In the genomic region with DNA sequence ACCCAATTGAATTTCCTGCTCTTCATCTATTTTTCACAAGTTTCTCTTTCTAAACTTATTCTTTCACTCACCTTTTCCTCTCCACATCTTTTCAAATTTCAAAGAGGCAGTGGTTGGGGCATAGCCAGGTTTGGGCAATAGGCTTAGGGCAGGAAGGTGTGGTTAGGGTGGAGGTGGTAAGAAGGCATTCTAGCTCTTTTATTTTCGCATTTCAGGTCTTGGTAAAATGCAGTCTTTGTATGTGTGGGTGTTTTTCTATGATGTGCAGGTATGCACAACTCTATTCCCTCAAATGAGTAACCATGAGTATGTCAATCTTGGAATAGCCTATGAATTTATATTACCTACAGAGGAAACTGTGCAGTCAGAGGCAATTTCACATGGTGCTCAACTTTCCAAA, we compare ENCODE assay signal across 15 cellular contexts.
DNase-seq lines count a peak whose midpoint lies in the region; ATAC-seq lines count a peak whose summit lies in the region.
"Had no signal": no experiment of that assay in that cellular context is flagged by ENCODE, and none has a peak within 500 bp of the region (broad histone marks: within the 10 kb centered on the region; RNA-seq: fewer than 3 reads in every experiment).

No MANE protein-coding gene starts in this region.

- H3K4me1 ChIP-seq in CD8-positive, alpha-beta memory T cell (ENCODE audit: insufficient read depth, low read length) = peaks cover 40% of the 10 kb centered on the region
- H3K4me1 ChIP-seq: BE2C, gastroesophageal sphincter, parathyroid adenoma had no signal

- no peaks in the 10 kb centered on the region for H3K9me3 Mint-ChIP-seq in CD8-positive, alpha-beta memory T cell
- no peaks in the 10 kb centered on the region for H3K9me3 Mint-ChIP-seq in T-cell

- CTCF ChIA-PET in CD8-positive, alpha-beta memory T cell (lab: Charles Lee) = no interaction called here
- CTCF ChIA-PET in T-cell (lab: Charles Lee) = no interaction called here

- no peaks in the 10 kb centered on the region for H3K36me3 Mint-ChIP-seq in CD8-positive, alpha-beta memory T cell
- H3K36me3 Mint-ChIP-seq in T-cell = no peaks in the 10 kb centered on the region
- H3K36me3 Mint-ChIP-seq: brain had no signal

- no peaks in the 10 kb centered on the region for H3K36me3 ChIP-seq in CD8-positive, alpha-beta memory T cell (ENCODE audit: insufficient read depth, low read length)
- H3K36me3 ChIP-seq: BE2C, gastroesophageal sphincter had no signal

- H3K27me3 ChIP-seq in CD8-positive, alpha-beta memory T cell (ENCODE audit: insufficient read depth, low read length, poor library complexity, severe bottlenecking) = no peaks in the 10 kb centered on the region
- H3K27me3 ChIP-seq: BE2C had no signal

- peak overlapping the region; percentile 9 for H3K4me3 ChIP-seq in CD8-positive, alpha-beta memory T cell (ENCODE audit: low read length)
- H3K4me3 ChIP-seq: gastroesophageal sphincter had no signal

- no peak overlapping the region for H3K27ac ChIP-seq in CD8-positive, alpha-beta memory T cell (ENCODE audit: low read depth, low read length)
- H3K27ac ChIP-seq: gastroesophageal sphincter, parathyroid adenoma had no signal

- no peaks in the 10 kb centered on the region for H3K9me3 ChIP-seq in CD8-positive, alpha-beta memory T cell (ENCODE audit: low read length)
- H3K9me3 ChIP-seq: BE2C, gastroesophageal sphincter had no signal

- H3K27me3 Mint-ChIP-seq in CD8-positive, alpha-beta memory T cell = peaks cover 0 to 3% of the 10 kb centered on the region in 2 donors
- no peaks in the 10 kb centered on the region for H3K27me3 Mint-ChIP-seq in T-cell
- H3K27me3 Mint-ChIP-seq: brain had no signal

- peaks cover 29 to 47% (median 42%) of the 10 kb centered on the region in 3 donors for H3K4me1 Mint-ChIP-seq in CD8-positive, alpha-beta memory T cell
- peaks cover 50 to 63% (median 59%) of the 10 kb centered on the region in 3 donors for H3K4me1 Mint-ChIP-seq in T-cell
- H3K4me1 Mint-ChIP-seq: brain had no signal

- DNase-seq in CD8-positive, alpha-beta memory T cell = peak in 3 of 5 donors; percentile 27 to 53 (median 44)
- DNase-seq in T-cell (peak in 23 of 34 experiments; percentile 1 to 42 (median 16)), 8988T (no peak), NCI-H510A treated with DMSO at 0.1 percent for 48 hours (lab: John Stamatoyannopoulos, UW) (no peak)
- DNase-seq in activated naive CD4-positive, alpha-beta T cell treated with anti-CD3 and anti-CD28 coated beads, Interleukin-2, amount 50 U/mL, for 16 hours = peak; percentile 51
- DNase-seq in stimulated activated CD4-positive, alpha-beta T cell treated with anti-CD3 and anti-CD28 coated beads, Interleukin-12 subunit alpha, Interleukin-12 subunit beta, amount 100 ng/mL, for 4 hours = peak; percentile 27
- DNase-seq: BE2C, midbrain, NCI-H2171, OCI-M1 had no signal

- POLR2A ChIA-PET in CD8-positive, alpha-beta memory T cell (lab: Charles Lee) = no interaction called here
- POLR2A ChIA-PET in T-cell (lab: Charles Lee) = no interaction called here

- H3K4me3 Mint-ChIP-seq in CD8-positive, alpha-beta memory T cell = peak overlapping the region in 5 of 7 donors; percentile 9 to 69 (median 32)
- H3K4me3 Mint-ChIP-seq in T-cell = peak overlapping the region; percentile 22 to 40 (median 39)
- H3K4me3 Mint-ChIP-seq: brain had no signal

- ATAC-seq in T-cell (replicated peaks in 1 of 4) = peak; percentile 72 to 95 (median 92)
- no peak for ATAC-seq in HG03460 (IDR thresholded peaks at IDR 0.05; ENCODE audit: unreplicated experiment)
- no peak for ATAC-seq in GM19397 (IDR thresholded peaks at IDR 0.05; ENCODE audit: unreplicated experiment)
- ATAC-seq: gastroesophageal sphincter had no signal

- H3K27ac Mint-ChIP-seq in CD8-positive, alpha-beta memory T cell = peak overlapping the region in 2 of 8 donors; percentile 2 to 72
- peak overlapping the region; percentile 70 to 81 for H3K27ac Mint-ChIP-seq in T-cell
- H3K27ac Mint-ChIP-seq: brain had no signal

Comparison
In these comparisons a context has a peak if more than half of its experiments do, and no peak if none do; other contexts are left out.
1. DNase-seq: peak in CD8-positive, alpha-beta memory T cell (3 of 5), T-cell (23 of 34), activated naive CD4-positive, alpha-beta T cell treated with anti-CD3 and anti-CD28 coated beads, Interleukin-2, amount 50 U/mL, for 16 hours (single experiment) and stimulated activated CD4-positive, alpha-beta T cell treated with anti-CD3 and anti-CD28 coated beads, Interleukin-12 subunit alpha, Interleukin-12 subunit beta, amount 100 ng/mL, for 4 hours (single experiment); none in 8988T (single experiment) and NCI-H510A treated with DMSO at 0.1 percent for 48 hours (single experiment).
2. ATAC-seq: peak in T-cell (4 of 4); none in HG03460 (single experiment) and GM19397 (single experiment).